ENCODE assay signal across 28 cellular contexts in genomic region chr21:44320847-44321246, GRCh38. TPM values are rescaled to one million over a fixed set of nuclear protein-coding genes. Genes with fewer than 3 reads are reported as not detected.
DNase-seq lines count a peak whose midpoint lies in the region; ATAC-seq, FAIRE-seq and TF ChIP-seq lines count a peak whose summit lies in the region.
"Had no signal": no experiment of that assay in that cellular context is flagged by ENCODE, and none has a peak within 500 bp of the region (broad histone marks: within the 10 kb centered on the region; RNA-seq: fewer than 3 reads in every experiment).

No MANE protein-coding gene starts in this region.

- no peak overlapping the region for H2BK12ac ChIP-seq in trophoblast cell (ENCODE audit: low read length)

- no peak overlapping the region for H2AFZ ChIP-seq in GM12878 (ENCODE audit: control insufficient read depth, low read depth, low read length)
- H2AFZ ChIP-seq in trophoblast cell (ENCODE audit: insufficient read depth, low read length, poor library complexity): no peak overlapping the region

- H4K91ac ChIP-seq in trophoblast cell (ENCODE audit: low read depth, low read length): no peak overlapping the region

- H3K4ac ChIP-seq in trophoblast cell (ENCODE audit: low read depth, low read length): no peak overlapping the region

- no peak overlapping the region for H3K4me3 ChIP-seq in GM12878
- peak overlapping the region; percentile 52 for H3K4me3 ChIP-seq in trophoblast cell (ENCODE audit: low read depth, low read length)
- H3K4me3 ChIP-seq: BLaER1 had no signal

- no peak for TF ChIP-seq RAD21 in GM12878 (IDR thresholded peaks at IDR 0.05; ENCODE audit: insufficient read depth, low read depth, low read length)

- H3K27me3 ChIP-seq in GM12878 (replicated peaks in 1 of 2; ENCODE audit: control insufficient read depth in 2 of 2, insufficient read depth in 2 of 2, low read length in 1 of 2): no peaks in the 10 kb centered on the region
- no peaks in the 10 kb centered on the region for H3K27me3 ChIP-seq in trophoblast cell (ENCODE audit: insufficient read depth, low read length)
- H3K27me3 ChIP-seq: BE2C, BLaER1 had no signal

- no peak overlapping the region for H4K8ac ChIP-seq in trophoblast cell (ENCODE audit: low read depth, low read length)

- H2BK5ac ChIP-seq in trophoblast cell (ENCODE audit: low read depth, low read length, poor library complexity): no peak overlapping the region

- in situ Hi-C loops in GM12878 (cut with MboI): no loop called here

- intact Hi-C loops in GM12878 (cut with micrococcal nuclease; ENCODE audit: unreplicated experiment): no loop called here

- TF ChIP-seq EP300 in GM12878 (IDR thresholded peaks at IDR 0.05; ENCODE audit: borderline replicate concordance in 1 of 2, control insufficient read depth in 1 of 2, low read depth in 2 of 2, low read length in 2 of 2): no peak

- no peak overlapping the region for H3K23ac ChIP-seq in trophoblast cell (ENCODE audit: low read length)

- SMC1A ChIA-PET in GM12878 (lab: Charles Lee; ENCODE audit: uncharacterized antibody, unreplicated experiment): no interaction called here

- no peak overlapping the region for H4K12ac ChIP-seq in trophoblast cell (ENCODE audit: low read depth, low read length)

- H3K79me1 ChIP-seq in trophoblast cell (ENCODE audit: low read length): no peaks in the 10 kb centered on the region

- H3K36me3 ChIP-seq in GM12878 (ENCODE audit: control insufficient read depth in 2 of 2, insufficient read depth in 2 of 2, low read length in 1 of 2) (peaks cover 12 to 35% of the 10 kb centered on the region in 2 experiments; a peak in 3 of 4 replicates), trophoblast cell (ENCODE audit: control insufficient read depth in 1 of 2, insufficient read depth in 2 of 2, low read length in 2 of 2) (peaks cover 81 to 90% of the 10 kb centered on the region in 2 experiments)
- H3K36me3 ChIP-seq: BE2C had no signal

- 0 out of 2 replicates have a peak, but pooled peaks have one; percentile 35 for TF ChIP-seq POLR2A in GM12878 (IDR thresholded peaks at IDR 0.05; ENCODE audit: low read depth, low read length)

- H3K4me2 ChIP-seq in GM12878 (ENCODE audit: control insufficient read depth, insufficient read depth): no peak overlapping the region
- H3K4me2 ChIP-seq in trophoblast cell (ENCODE audit: low read length): no peak overlapping the region
- H3K4me2 ChIP-seq: BLaER1 had no signal

- RAD21 ChIA-PET in GM12878 (lab: Charles Lee; ENCODE audit: unreplicated experiment): no interaction called here

- no peak for DNase-seq in GM12878 (ENCODE audit: low read depth, low spot score)
- DNase-seq in trophoblast cell: no peak
- DNase-seq in GM19238 (ENCODE audit: insufficient read length, low spot score): no peak
- DNase-seq in amniotic stem cell (lab: John Stamatoyannopoulos, UW): no peak
- DNase-seq: 8988T; ACHN; BE2C; C1 segment of cervical spinal cord; CD4-positive, alpha-beta memory T cell; CD4-positive, CD25-positive, alpha-beta regulatory T cell; CD8-positive, alpha-beta memory T cell; COR-L47; DMS 273 treated with DMSO at 0.1 percent for 48 hours; DMS153; DMS53; DMS79; DND-41; EL; GDM1 had no signal

- H3K14ac ChIP-seq in trophoblast cell (ENCODE audit: low read length): no peak overlapping the region

- CTCF ChIA-PET in GM12878 (lab: Yijun Ruan, JAX): no interaction called here

- H3K9me3 ChIP-seq in GM12878 (replicated peaks; ENCODE audit: control insufficient read depth, insufficient read depth, low read length): no peaks in the 10 kb centered on the region
- H3K9me3 ChIP-seq in trophoblast cell (ENCODE audit: insufficient read depth, low read depth, low read length): peaks cover 14% of the 10 kb centered on the region
- H3K9me3 ChIP-seq: BE2C, BLaER1 had no signal

- H3K27ac ChIP-seq in GM12878 (ENCODE audit: control insufficient read depth, insufficient read depth) (no peak overlapping the region), trophoblast cell (ENCODE audit: low read depth, low read length) (no peak overlapping the region)
- H3K27ac ChIP-seq: BLaER1 had no signal

- TF ChIP-seq CTCF in GM12878 (IDR thresholded peaks at IDR 0.05 in 2 of 3, conservative IDR thresholded peaks at IDR 0.05 in 1 of 3; ENCODE audit: control insufficient read depth in 2 of 3, extremely low read depth in 1 of 3, insufficient read depth in 1 of 3, low read depth in 3 of 3, low read length in 3 of 3): no peak

- POLR2A ChIA-PET in GM12878 (lab: Charles Lee): no interaction called here

- no peak for FAIRE-seq in GM12878 (lab: Jason Lieb, UNC)
- FAIRE-seq: A204.1, GM12891 had no signal

- no peaks in the 10 kb centered on the region for H4K20me1 ChIP-seq in GM12878 (ENCODE audit: control insufficient read depth, insufficient read depth)

- no peak for ATAC-seq in GM12878
- no peak for ATAC-seq in GM21447 (IDR thresholded peaks at IDR 0.05; ENCODE audit: unreplicated experiment)

- H2BK120ac ChIP-seq in trophoblast cell (ENCODE audit: insufficient read depth, low read length, poor library complexity): no peak overlapping the region

- H3K9ac ChIP-seq in GM12878 (ENCODE audit: control insufficient read depth, insufficient read depth, low read length) (no peak overlapping the region), trophoblast cell (ENCODE audit: low read length) (no peak overlapping the region)
- H3K9ac ChIP-seq: BLaER1 had no signal

- no peaks in the 10 kb centered on the region for H3K79me2 ChIP-seq in GM12878 (ENCODE audit: control insufficient read depth, insufficient read depth, low read length)
- H3K79me2 ChIP-seq in trophoblast cell (ENCODE audit: control insufficient read depth, insufficient read depth, low read length, poor library complexity): no peaks in the 10 kb centered on the region

- no peak overlapping the region for H3K18ac ChIP-seq in trophoblast cell (ENCODE audit: low read length)

- H3K4me1 ChIP-seq in GM12878 (ENCODE audit: control insufficient read depth, insufficient read depth, low read length) (no peaks in the 10 kb centered on the region), trophoblast cell (ENCODE audit: control insufficient read depth in 1 of 2, insufficient read depth in 2 of 2, low read length in 2 of 2) (no peaks in the 10 kb centered on the region)
- H3K4me1 ChIP-seq: BE2C had no signal

- H2AK5ac ChIP-seq in trophoblast cell (ENCODE audit: low read length): no peak overlapping the region

- BruUV-seq in GM12878 (replicated peaks; lab: Mats Ljungman, UMichigan): no TSS peak

- over 99% methylated on average over 12 of the region's 13 CpGs for WGBS in GM12878 (ENCODE audit: insufficient coverage, insufficient replicate concordance, low lambda C conversion rate, missing lambda C conversion rate)
- no CpG with 5 or more reads among the region's 13 CpGs for WGBS in trophoblast cell (ENCODE audit: extremely low coverage, insufficient coverage, insufficient read length)

RNA-seq across cellular contexts. Expression of gene CFAP410, which starts 18.3 kb away (rescaled TPM):
- 19.8 and 23.7 TPM in 2 replicates for total RNA-seq in GM12878 (2013; cell fraction: nucleolus; rRNA removed)
- total RNA-seq in GM12878 (2014; rRNA removed) (16.8 and 24.6 TPM in 2 replicates), GM12878 (2014; rRNA removed; fragmentation: Illumina TruSeq; extraction: Trizol) (2.6 and 2.8 TPM in 2 replicates), GM12878 (2021) (20.3 and 23.6 TPM in 2 replicates)
- 4.9 TPM for polyA plus RNA-seq in GM12878 (2011; ENCODE audit: low read depth)
- polyA plus RNA-seq in GM12878 (2011; rRNA removed) (2.8 and 5.2 TPM in 2 replicates), GM12878 (2014; fragmentation: Illumina TruSeq; extraction: Trizol) (0.52 and 1.3 TPM in 2 replicates), GM12878 (2014; fragmentation: Nextera tagmentation; extraction: Ambion mirVana) (1 to 10 TPM in 1 of 2 experiments, under 1 TPM in 1; 0.14 to 2.1 TPM), GM12878 (2014; rRNA removed) (24.8 and 27.1 TPM in 2 replicates), GM12878 (2016; fragmentation: Nextera tagmentation; extraction: Ambion mirVana) (10 to 100 TPM; 17.5 to 20.9 TPM)
- polyA plus RNA-seq in GM12878 (2011; cell fraction: cytosol; rRNA removed): 8.2 and 16.1 TPM in 2 replicates
- polyA plus RNA-seq in GM12878 (2011; cell fraction: nucleus; rRNA removed): 87.0 and 101 TPM in 2 replicates
- polyA plus RNA-seq in GM12878 (2012): 21.9 and 22.9 TPM in 2 replicates
- polyA minus RNA-seq in GM12878 (2011; rRNA and poly(A)+ RNA removed): 1.4 and 5.8 TPM in 2 replicates
- 1.8 and 2.8 TPM in 2 replicates for polyA minus RNA-seq in GM12878 (2011; cell fraction: cytosol; rRNA and poly(A)+ RNA removed)
- 7.5 and 11.9 TPM in 2 replicates for polyA minus RNA-seq in GM12878 (2011; cell fraction: nucleus; rRNA and poly(A)+ RNA removed)
- polyA plus RNA-seq in trophoblast cell (2013): 8.3 and 10.1 TPM in 2 replicates

RNA-seq across cellular contexts. Expression of gene PFKL, which starts 21.0 kb away (rescaled TPM):
- 144 and 180 TPM in 2 replicates for total RNA-seq in GM12878 (2013; cell fraction: nucleolus; rRNA removed)
- total RNA-seq in GM12878 (2014; rRNA removed) (127 and 146 TPM in 2 replicates), GM12878 (2014; rRNA removed; fragmentation: Illumina TruSeq; extraction: Trizol) (52.6 and 56.1 TPM in 2 replicates), GM12878 (2021) (192 and 194 TPM in 2 replicates)
- polyA plus RNA-seq in GM12878 (2011; ENCODE audit: low read depth): 60.4 TPM
- polyA plus RNA-seq in GM12878 (2011; rRNA removed) (43.3 and 94.2 TPM in 2 replicates), GM12878 (2014; fragmentation: Illumina TruSeq; extraction: Trizol) (7.8 and 45.7 TPM in 2 replicates), GM12878 (2014; fragmentation: Nextera tagmentation; extraction: Ambion mirVana) (10 to 100 TPM in 1 of 2 experiments, 1 to 10 TPM in 1; 1.2 to 11.2 TPM), GM12878 (2014; rRNA removed) (130 and 154 TPM in 2 replicates), GM12878 (2016; fragmentation: Nextera tagmentation; extraction: Ambion mirVana) (100 to 1,000 TPM; 184 to 191 TPM)
- 130 and 162 TPM in 2 replicates for polyA plus RNA-seq in GM12878 (2011; cell fraction: cytosol; rRNA removed)
- 550 and 578 TPM in 2 replicates for polyA plus RNA-seq in GM12878 (2011; cell fraction: nucleus; rRNA removed)
- polyA plus RNA-seq in GM12878 (2012): 148 and 190 TPM in 2 replicates
- polyA minus RNA-seq in GM12878 (2011; rRNA and poly(A)+ RNA removed): 76.6 and 156 TPM in 2 replicates
- polyA minus RNA-seq in GM12878 (2011; cell fraction: cytosol; rRNA and poly(A)+ RNA removed): 59.1 and 73.4 TPM in 2 replicates
- polyA minus RNA-seq in GM12878 (2011; cell fraction: nucleus; rRNA and poly(A)+ RNA removed): 62.3 and 85.3 TPM in 2 replicates
- 82.7 and 83.7 TPM in 2 replicates for polyA plus RNA-seq in trophoblast cell (2013)

RNA-seq across cellular contexts. Expression of gene TRPM2, which starts 32.6 kb away (rescaled TPM):
- total RNA-seq in GM12878 (2013; cell fraction: nucleolus; rRNA removed): 0.42 and 0.61 TPM in 2 replicates
- total RNA-seq in GM12878 (2014; rRNA removed) (2.6 and 2.7 TPM in 2 replicates), GM12878 (2014; rRNA removed; fragmentation: Illumina TruSeq; extraction: Trizol) (3.5 and 4.4 TPM in 2 replicates), GM12878 (2021) (9.1 and 9.9 TPM in 2 replicates)
- polyA plus RNA-seq in GM12878 (2011; ENCODE audit: low read depth): 4.9 TPM
- polyA plus RNA-seq in GM12878 (2011; rRNA removed) (0.03 and 0.17 TPM in 2 replicates), GM12878 (2014; fragmentation: Illumina TruSeq; extraction: Trizol) (0.86 and 2.4 TPM in 2 replicates), GM12878 (2014; fragmentation: Nextera tagmentation; extraction: Ambion mirVana) (under 1 TPM; 0.34 to 0.82 TPM), GM12878 (2014; rRNA removed) (4.1 and 4.8 TPM in 2 replicates), GM12878 (2016; fragmentation: Nextera tagmentation; extraction: Ambion mirVana) (1 to 10 TPM; 2.5 to 3.7 TPM)
- polyA plus RNA-seq in GM12878 (2011; cell fraction: cytosol; rRNA removed): 0.03 TPM in 1 of 2 replicates, not detected in the other
- 0.22 and 0.30 TPM in 2 replicates for polyA plus RNA-seq in GM12878 (2011; cell fraction: nucleus; rRNA removed)
- 5.5 and 6.1 TPM in 2 replicates for polyA plus RNA-seq in GM12878 (2012)
- 0.05 TPM in 1 of 2 replicates, not detected in the other for polyA minus RNA-seq in GM12878 (2011; rRNA and poly(A)+ RNA removed)
- polyA minus RNA-seq in GM12878 (2011; cell fraction: cytosol; rRNA and poly(A)+ RNA removed): 4.4 TPM in 1 of 2 replicates, not detected in the other
- under 0.01 and 0.38 TPM in 2 replicates for polyA minus RNA-seq in GM12878 (2011; cell fraction: nucleus; rRNA and poly(A)+ RNA removed)
- polyA plus RNA-seq in trophoblast cell (2013): 0.01 and 0.03 TPM in 2 replicates
- total RNA-seq: G401 had no signal
- polyA plus RNA-seq: AG04450 had no signal

RNA-seq across cellular contexts. Expression of gene AIRE, which starts 35.2 kb away (rescaled TPM):
- 0.81 and 0.83 TPM in 2 replicates for total RNA-seq in GM12878 (2013; cell fraction: nucleolus; rRNA removed)
- total RNA-seq in GM12878 (2014; rRNA removed) (not detected in 2 replicates), GM12878 (2014; rRNA removed; fragmentation: Illumina TruSeq; extraction: Trizol) (not detected in 2 replicates), GM12878 (2021) (0.10 TPM in 1 of 2 replicates, not detected in the other)
- not detected for polyA plus RNA-seq in GM12878 (2011; ENCODE audit: low read depth)
- polyA plus RNA-seq in GM12878 (2011; rRNA removed) (0.03 and 0.05 TPM in 2 replicates), GM12878 (2014; fragmentation: Illumina TruSeq; extraction: Trizol) (not detected in 2 replicates), GM12878 (2014; fragmentation: Nextera tagmentation; extraction: Ambion mirVana) (not detected), GM12878 (2014; rRNA removed) (not detected in 2 replicates), GM12878 (2016; fragmentation: Nextera tagmentation; extraction: Ambion mirVana) (not detected)
- 0.04 and 0.08 TPM in 2 replicates for polyA plus RNA-seq in GM12878 (2011; cell fraction: cytosol; rRNA removed)
- polyA plus RNA-seq in GM12878 (2011; cell fraction: nucleus; rRNA removed): 0.61 and 1.2 TPM in 2 replicates
- polyA plus RNA-seq in GM12878 (2012): 0.04 TPM in 1 of 2 replicates, not detected in the other
- polyA minus RNA-seq in GM12878 (2011; rRNA and poly(A)+ RNA removed): 0.10 and 0.15 TPM in 2 replicates
- not detected in 2 replicates for polyA minus RNA-seq in GM12878 (2011; cell fraction: cytosol; rRNA and poly(A)+ RNA removed)
- 0.10 and 0.12 TPM in 2 replicates for polyA minus RNA-seq in GM12878 (2011; cell fraction: nucleus; rRNA and poly(A)+ RNA removed)
- 0.18 and 0.21 TPM in 2 replicates for polyA plus RNA-seq in trophoblast cell (2013)
- total RNA-seq: A673; CD4-positive, alpha-beta memory T cell; CD8-positive, alpha-beta memory T cell; Daoy had no signal
- polyA plus RNA-seq: AG04450, CD14-positive monocyte had no signal

RNA-seq across cellular contexts. Expression of gene DNMT3L, which starts 59.1 kb away (rescaled TPM):
- not detected in 2 replicates for total RNA-seq in GM12878 (2013; cell fraction: nucleolus; rRNA removed)
- total RNA-seq in GM12878 (2014; rRNA removed) (not detected in 2 replicates), GM12878 (2014; rRNA removed; fragmentation: Illumina TruSeq; extraction: Trizol) (not detected in 2 replicates), GM12878 (2021) (not detected in 2 replicates)
- polyA plus RNA-seq in GM12878 (2011; ENCODE audit: low read depth): not detected
- polyA plus RNA-seq in GM12878 (2011; rRNA removed) (not detected in 2 replicates), GM12878 (2014; fragmentation: Illumina TruSeq; extraction: Trizol) (not detected in 2 replicates), GM12878 (2014; fragmentation: Nextera tagmentation; extraction: Ambion mirVana) (not detected), GM12878 (2014; rRNA removed) (not detected in 2 replicates), GM12878 (2016; fragmentation: Nextera tagmentation; extraction: Ambion mirVana) (not detected)
- not detected in 2 replicates for polyA plus RNA-seq in GM12878 (2011; cell fraction: cytosol; rRNA removed)
- not detected in 2 replicates for polyA plus RNA-seq in GM12878 (2011; cell fraction: nucleus; rRNA removed)
- not detected in 2 replicates for polyA plus RNA-seq in GM12878 (2012)
- polyA minus RNA-seq in GM12878 (2011; rRNA and poly(A)+ RNA removed): not detected in 2 replicates
- not detected in 2 replicates for polyA minus RNA-seq in GM12878 (2011; cell fraction: cytosol; rRNA and poly(A)+ RNA removed)
- not detected in 2 replicates for polyA minus RNA-seq in GM12878 (2011; cell fraction: nucleus; rRNA and poly(A)+ RNA removed)
- 0.42 and 0.48 TPM in 2 replicates for polyA plus RNA-seq in trophoblast cell (2013)
- total RNA-seq: A673; CD4-positive, alpha-beta memory T cell; CD4-positive, CD25-positive, alpha-beta regulatory T cell; CD8-positive, alpha-beta memory T cell; Daoy had no signal
- polyA plus RNA-seq: AG04450; CD14-positive monocyte; CD4-positive, alpha-beta memory T cell; CD4-positive, CD25-positive, alpha-beta regulatory T cell; CD8-positive, alpha-beta memory T cell had no signal
